1 cellular context compared by ENCODE assay signal in genomic region chr6:17877890-17878440, GRCh38.
TF ChIP-seq lines count a peak whose summit lies in the region.

No MANE protein-coding gene starts in this region.

TF ChIP-seq in SK-N-SH treated with all-trans-retinoic acid at 6 μM for 48 hours, 23 proteins besides CTCF, POLR2A, EP300 and RAD21 (continued from another document):
- TF ChIP-seq PATZ1 (CRISPR knock-in tag; IDR thresholded peaks at IDR 0.05; ENCODE audit: borderline replicate concordance), result no peak
- TF ChIP-seq TOX (CRISPR knock-in tag; IDR thresholded peaks at IDR 0.05; ENCODE audit: borderline replicate concordance), result no peak
- no peak for TF ChIP-seq ISL1 (CRISPR knock-in tag; IDR thresholded peaks at IDR 0.05)
- TF ChIP-seq BACH2 (CRISPR knock-in tag; IDR thresholded peaks at IDR 0.05; ENCODE audit: borderline replicate concordance), result no peak
- no peak for TF ChIP-seq ZNF70 (CRISPR knock-in tag; IDR thresholded peaks at IDR 0.05)
- TF ChIP-seq OSR1 (CRISPR knock-in tag; IDR thresholded peaks at IDR 0.05), result no peak
- TF ChIP-seq ARNTL (CRISPR knock-in tag; IDR thresholded peaks at IDR 0.05; ENCODE audit: borderline replicate concordance, low read depth), result no peak
- TF ChIP-seq ZNF565 (CRISPR knock-in tag; conservative IDR thresholded peaks at IDR 0.05; ENCODE audit: low read depth), result no peak
- TF ChIP-seq POU6F1 (CRISPR knock-in tag; IDR thresholded peaks at IDR 0.05; ENCODE audit: borderline replicate concordance, low read depth), result no peak
- no peak for TF ChIP-seq ESRRG (CRISPR knock-in tag; IDR thresholded peaks at IDR 0.05)
- no peak for TF ChIP-seq ZC3H10 (CRISPR knock-in tag; IDR thresholded peaks at IDR 0.05)
